20 cellular contexts compared by ENCODE assay signal in genomic region chr1:175834597-175834996, GRCh38.
DNase-seq lines count a peak whose midpoint lies in the region; ATAC-seq and TF ChIP-seq lines count a peak whose summit lies in the region.
"Had no signal": no experiment of that assay in that cellular context is flagged by ENCODE, and none has a peak within 500 bp of the region (broad histone marks: within the 10 kb centered on the region; RNA-seq: fewer than 3 reads in every experiment).

No MANE protein-coding gene starts in this region.

- no peak for ATAC-seq in GM21515 (IDR thresholded peaks at IDR 0.05; ENCODE audit: unreplicated experiment)

- H2BK20ac ChIP-seq in H9 (ENCODE audit: low read depth, low read length, poor library complexity, severe bottlenecking), result no peak overlapping the region

- H3K27me3 ChIP-seq in H9 (ENCODE audit: insufficient read depth, low read length) (no peaks in the 10 kb centered on the region), HUES6 (ENCODE audit: control insufficient read depth, insufficient read depth, low read length) (no peaks in the 10 kb centered on the region)
- H3K27me3 ChIP-seq: BE2C had no signal

- no peaks in the 10 kb centered on the region for H4K20me1 ChIP-seq in H9 (ENCODE audit: control insufficient read depth, insufficient read depth, insufficient read length)

- H3K23ac ChIP-seq in H9 (ENCODE audit: insufficient read length, low read depth, low read length), result no peak overlapping the region

- H3K9me3 Mint-ChIP-seq in H9, result peaks cover 3 to 6% of the 10 kb centered on the region in 2 experiments
- no peaks in the 10 kb centered on the region for H3K9me3 Mint-ChIP-seq in endothelial cell (ENCODE audit: unreplicated experiment)
- H3K9me3 Mint-ChIP-seq in neural crest cell, result peaks cover 5% of the 10 kb centered on the region

- H2BK120ac ChIP-seq in H9 (ENCODE audit: low read depth, low read length, poor library complexity, severe bottlenecking), result no peak overlapping the region

- H4K5ac ChIP-seq in H9 (ENCODE audit: insufficient read length, low read depth, low read length), result no peak overlapping the region

- no peak overlapping the region for H3K18ac ChIP-seq in H9 (ENCODE audit: insufficient read length, low read depth, low read length)

- H3K4me2 ChIP-seq in H9 (ENCODE audit: insufficient read depth, insufficient read length, low read length), result no peak overlapping the region

- TF ChIP-seq CTCF in H9 (conservative IDR thresholded peaks at IDR 0.05) (no peak), endothelial cell (IDR thresholded peaks at IDR 0.05; ENCODE audit: unreplicated experiment) (no peak), neural crest cell (conservative IDR thresholded peaks at IDR 0.05) (no peak)

- no peak overlapping the region for H3K56ac ChIP-seq in H9 (ENCODE audit: insufficient read length, low read depth, low read length)

- no peak overlapping the region for H3K27ac ChIP-seq in H9 (ENCODE audit: insufficient read length, low read depth, low read length)
- H3K27ac ChIP-seq in HUES6 (ENCODE audit: low read depth, low read length), result peak overlapping the region; percentile 39; the same call in 1 of the 2 replicates
- H3K27ac ChIP-seq: HL-60 had no signal

- H3K27ac Mint-ChIP-seq in H9, result peak overlapping the region; percentile 9 to 31 (median 19); a peak in 4 of 7 replicates
- peak overlapping the region; percentile 65 for H3K27ac Mint-ChIP-seq in endothelial cell (ENCODE audit: unreplicated experiment)
- H3K27ac Mint-ChIP-seq in neural crest cell (ENCODE audit: unreplicated experiment), result peak overlapping the region; percentile 31
- H3K27ac Mint-ChIP-seq: CD8-positive, alpha-beta memory T cell had no signal

- H2AFZ ChIP-seq in H9 (ENCODE audit: low read length), result no peak overlapping the region

- H2BK5ac ChIP-seq in H9 (ENCODE audit: insufficient read length, low read length), result no peak overlapping the region

- WGBS in H9 (ENCODE audit: extremely low coverage, insufficient read length, low lambda C conversion rate), result no CpG with 5 or more reads among the region's 1 CpG

- no peak overlapping the region for H4K91ac ChIP-seq in H9 (ENCODE audit: insufficient read length, low read depth, low read length)

- H3K27me3 Mint-ChIP-seq in H9 (ENCODE audit: low read depth) (no peaks in the 10 kb centered on the region), endothelial cell (ENCODE audit: unreplicated experiment) (peaks cover 1% of the 10 kb centered on the region), neural crest cell (ENCODE audit: low read depth) (no peaks in the 10 kb centered on the region)

- no peak overlapping the region for H4K8ac ChIP-seq in H9 (replicated peaks; ENCODE audit: insufficient read length, low read depth, low read length)

- no peaks in the 10 kb centered on the region for H3K23me2 ChIP-seq in H9 (ENCODE audit: insufficient read length, low read depth, low read length, poor library complexity, severe bottlenecking)

- no peaks in the 10 kb centered on the region for H3K79me2 ChIP-seq in H9 (ENCODE audit: insufficient read depth, low read length)

- H3K4me1 Mint-ChIP-seq in H9 (peaks cover 47 to 49% of the 10 kb centered on the region in 2 experiments), endothelial cell (ENCODE audit: unreplicated experiment) (peaks cover 60% of the 10 kb centered on the region), neural crest cell (peaks cover 37% of the 10 kb centered on the region)
- H3K4me1 Mint-ChIP-seq: CD4-positive, CD25-positive, alpha-beta regulatory T cell; CD8-positive, alpha-beta memory T cell had no signal

- no peak overlapping the region for H3K14ac ChIP-seq in H9 (ENCODE audit: insufficient read depth, low read length)

- H3K4me1 ChIP-seq in H9 (ENCODE audit: insufficient read depth, low read length), result peaks cover 4% of the 10 kb centered on the region; the same call in 1 of the 2 replicates
- peaks cover 37% of the 10 kb centered on the region for H3K4me1 ChIP-seq in HUES6 (ENCODE audit: control insufficient read depth, insufficient read depth, low read length)
- H3K4me1 ChIP-seq: BE2C had no signal

- H3T11ph ChIP-seq in H9 (ENCODE audit: low read length), result no peak overlapping the region

- H3K36me3 Mint-ChIP-seq in H9 (ENCODE audit: insufficient read depth in 1 of 3, low read depth in 3 of 3), result peaks cover 2 to 4% (median 4%) of the 10 kb centered on the region in 3 experiments; a peak in 5 of 7 replicates
- H3K36me3 Mint-ChIP-seq in endothelial cell (ENCODE audit: low read depth, unreplicated experiment), result no peaks in the 10 kb centered on the region
- peaks cover 2% of the 10 kb centered on the region for H3K36me3 Mint-ChIP-seq in neural crest cell (ENCODE audit: low read depth)
- H3K36me3 Mint-ChIP-seq: CD4-positive, CD25-positive, alpha-beta regulatory T cell; CD8-positive, alpha-beta memory T cell had no signal

- peak overlapping the region; percentile 4; a peak in 1 of 5 replicates for H3K4me3 Mint-ChIP-seq in H9
- H3K4me3 Mint-ChIP-seq in endothelial cell (ENCODE audit: unreplicated experiment), result no peak overlapping the region
- no peak overlapping the region for H3K4me3 Mint-ChIP-seq in neural crest cell
- H3K4me3 Mint-ChIP-seq: CD4-positive, CD25-positive, alpha-beta regulatory T cell; CD8-positive, alpha-beta memory T cell had no signal

- H2BK15ac ChIP-seq in H9 (ENCODE audit: low read depth, low read length), result no peak overlapping the region

- DNase-seq in H9, result no peak
- DNase-seq in endothelial cell (ENCODE audit: low spot score), result no peak
- no peak for DNase-seq in neural crest cell (ENCODE audit: low read depth, low spot score)
- DNase-seq in nucleus accumbens (lab: John Stamatoyannopoulos, UW), result no peak
- no peak for DNase-seq in NCI-H69 (lab: John Stamatoyannopoulos, UW)
- DNase-seq: ACHN; BE2C; C1 segment of cervical spinal cord; CD4-positive, CD25-positive, alpha-beta regulatory T cell; CD8-positive, alpha-beta memory T cell; COR-L47; DMS 273 treated with DMSO at 0.1 percent for 48 hours; DMS53; DND-41; EL; KG1 had no signal

- no peak overlapping the region for H3K4ac ChIP-seq in H9 (ENCODE audit: low read depth, low read length)

- H3K9ac ChIP-seq in H9 (ENCODE audit: extremely low read depth, insufficient read length, low read length) (no peak overlapping the region), HUES6 (ENCODE audit: low read length) (no peak overlapping the region)

- no peak overlapping the region for H3K4me3 ChIP-seq in HUES6 (ENCODE audit: low read depth, low read length)
- H3K4me3 ChIP-seq: HAP-1 had no signal

- H3K9me3 ChIP-seq in H9 (ENCODE audit: control insufficient read depth, low read depth, low read length) (no peaks in the 10 kb centered on the region), HUES6 (ENCODE audit: control insufficient read depth, insufficient read depth, low read depth, low read length) (no peaks in the 10 kb centered on the region)
- H3K9me3 ChIP-seq: BE2C, HAP-1 had no signal

- no peaks in the 10 kb centered on the region for H3K79me1 ChIP-seq in H9 (ENCODE audit: insufficient read depth, low read depth, low read length, poor library complexity, severe bottlenecking)

- no peaks in the 10 kb centered on the region for H3K36me3 ChIP-seq in HUES6 (ENCODE audit: control insufficient read depth, insufficient read depth, low read length)
- H3K36me3 ChIP-seq: BE2C, HAP-1 had no signal

- H2AK5ac ChIP-seq in H9 (ENCODE audit: insufficient read length, low read length), result no peak overlapping the region

- no peak overlapping the region for H2BK12ac ChIP-seq in H9 (ENCODE audit: insufficient read length, low read depth, low read length)

Comparison
In these comparisons a context has a peak if more than half of its experiments do, and no peak if none do; other contexts are left out.
1. H3K4me3 Mint-ChIP-seq: peak in H9 (2 of 2); none in endothelial cell (single experiment) and neural crest cell (single experiment).
2. Peak in every context shown above with its lines, with median percentiles within 50 percentile points of each other: H3K27ac Mint-ChIP-seq.